ENCODE assay signal across 1 cellular context in the genomic region with DNA sequence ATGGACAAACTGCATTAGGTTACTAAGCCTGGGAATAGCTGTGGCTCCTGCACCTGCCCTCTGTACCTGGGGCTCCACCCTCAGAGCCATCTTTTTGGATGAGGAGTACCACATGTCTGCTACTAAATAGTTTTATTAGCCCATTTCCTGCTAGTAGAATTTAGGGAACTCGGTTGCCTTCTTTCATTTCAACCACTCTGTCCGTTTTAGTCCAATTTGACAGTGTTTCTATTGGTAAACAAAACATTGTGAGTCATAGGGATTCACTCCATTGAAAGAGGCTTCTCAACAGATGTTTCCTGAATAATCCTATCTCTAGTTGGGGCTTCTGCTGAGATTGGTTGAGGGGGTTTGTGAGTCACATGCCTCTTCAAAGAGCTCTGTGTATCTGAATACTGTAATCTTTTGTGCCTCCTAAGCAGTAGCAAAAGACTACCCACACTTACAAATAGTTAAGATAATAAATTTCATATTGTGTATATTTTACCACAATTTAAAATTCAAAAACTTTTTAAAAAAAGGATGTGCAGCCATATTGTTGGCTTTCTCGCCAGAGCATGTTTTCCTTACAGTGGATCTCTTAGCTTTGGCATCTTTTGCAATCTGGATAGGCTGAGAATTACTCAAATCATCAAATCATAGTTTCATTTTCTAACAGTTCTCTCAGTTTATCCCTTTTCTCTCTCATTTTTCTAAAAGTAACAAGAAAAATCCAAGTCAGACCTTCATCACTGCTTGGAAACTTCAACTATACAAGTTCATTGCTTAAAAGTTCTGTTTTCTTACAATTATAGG.
TF ChIP-seq lines count a peak whose summit lies in the region.

No MANE protein-coding gene starts in this region.

TF ChIP-seq in IMR-90, 13 proteins besides CTCF, POLR2A, EP300 and RAD21 (continued from another document):
- TF ChIP-seq FOS (IDR thresholded peaks at IDR 0.05; ENCODE audit: low read depth, low read length), result peak; percentile 70; the same call in 1 of the 2 replicates
